15 cellular contexts compared by ENCODE assay signal in the genomic region with DNA sequence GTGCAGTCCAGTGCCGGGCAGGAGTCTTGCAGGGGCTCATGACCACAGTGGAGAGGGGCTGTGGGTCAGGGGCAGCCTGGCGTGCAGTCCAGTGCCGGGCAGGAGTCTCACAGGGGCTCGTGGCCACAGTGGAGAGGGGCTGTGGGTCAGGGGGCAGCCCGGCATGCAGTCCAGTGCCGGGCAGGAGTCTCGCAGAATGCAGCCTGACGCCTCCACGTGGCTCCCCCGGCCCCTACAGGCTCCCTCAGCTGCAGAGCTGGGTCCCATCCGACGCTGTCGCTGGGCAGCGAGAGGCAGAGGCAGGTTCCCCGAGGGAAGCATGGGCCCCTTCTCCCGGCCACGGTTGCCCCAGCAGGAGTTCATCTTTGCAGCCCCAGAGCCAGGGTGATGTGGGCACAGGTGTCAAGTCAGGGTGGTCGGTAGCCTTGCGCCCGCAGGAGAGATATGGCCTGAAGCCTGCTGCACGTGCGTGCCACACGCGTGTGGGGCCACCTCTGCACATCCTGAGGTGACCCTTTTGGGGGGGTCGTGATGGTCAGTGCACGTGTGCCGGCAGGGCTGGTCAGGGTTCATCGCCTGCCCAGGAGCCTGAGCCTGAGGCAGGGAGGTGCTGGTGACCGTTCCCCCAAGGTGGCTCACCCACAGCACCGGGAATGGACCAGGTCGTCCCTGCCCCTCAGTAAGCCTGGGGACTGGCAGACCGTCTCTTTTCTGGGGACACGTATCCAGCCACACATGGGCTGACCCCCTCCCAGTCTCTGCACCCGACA. TPM values are rescaled to one million over a fixed set of nuclear protein-coding genes. Genes with fewer than 3 reads are reported as not detected.
DNase-seq lines count a peak whose midpoint lies in the region; ATAC-seq, FAIRE-seq and TF ChIP-seq lines count a peak whose summit lies in the region.
"Had no signal": no experiment of that assay in that cellular context is flagged by ENCODE, and none has a peak within 500 bp of the region (broad histone marks: within the 10 kb centered on the region; RNA-seq: fewer than 3 reads in every experiment).

No MANE protein-coding gene starts in this region.

- no peak overlapping the region for H3K9ac ChIP-seq in endothelial cell of umbilical vein (replicated peaks; ENCODE audit: extremely low read depth, insufficient read depth, low read length)

- H2AFZ ChIP-seq in endothelial cell of umbilical vein (ENCODE audit: low read depth, low read length): no peak overlapping the region

- H3K4me1 Mint-ChIP-seq in activated CD4-positive, alpha-beta memory T cell treated with anti-CD3 and anti-CD28 coated beads for 36 hours (ENCODE audit: low read depth): peaks cover 13% of the 10 kb centered on the region
- peaks cover 23% of the 10 kb centered on the region for H3K4me1 Mint-ChIP-seq in activated CD4-positive, alpha-beta memory T cell treated with anti-CD3 and anti-CD28 coated beads, Interleukin-2, amount 10 ng/mL, durations not matched to agents 7 days and 5 days

- CTCF ChIA-PET in activated CD4-positive, alpha-beta memory T cell treated with anti-CD3 and anti-CD28 coated beads for 36 hours (lab: Charles Lee): no interaction called here
- CTCF ChIA-PET in activated CD4-positive, alpha-beta memory T cell treated with anti-CD3 and anti-CD28 coated beads, Interleukin-2, amount 10 ng/mL, durations not matched to agents 7 days and 5 days (lab: Charles Lee): no interaction called here
- CTCF ChIA-PET in endothelial cell of umbilical vein (lab: Charles Lee): no interaction called here

- no peak for TF ChIP-seq CTCF in endothelial cell of umbilical vein (IDR thresholded peaks at IDR 0.05; ENCODE audit: extremely low read depth in 1 of 2, insufficient read depth in 1 of 2, low read depth in 1 of 2, low read length in 2 of 2)

- no peaks in the 10 kb centered on the region for H3K9me1 ChIP-seq in endothelial cell of umbilical vein (replicated peaks; ENCODE audit: control insufficient read depth, extremely low read depth, insufficient read depth, low read length)

- intact Hi-C loops in activated CD4-positive, alpha-beta memory T cell treated with anti-CD3 and anti-CD28 coated beads for 36 hours (cut with micrococcal nuclease): no loop called here
- intact Hi-C loops in endothelial cell of umbilical vein (cut with micrococcal nuclease): no loop called here
- intact Hi-C loops in posterior vena cava (cut with DNase I): loop anchor here in 1 of 2 donors (5.0 kb wide), 1 partner anchor 206 kb away; no protein-coding TSS in a partner anchor

- no peaks in the 10 kb centered on the region for H4K20me1 ChIP-seq in endothelial cell of umbilical vein (replicated peaks; ENCODE audit: control insufficient read depth, extremely low read depth, insufficient read depth, low read length)

- dilution Hi-C loops in endothelial cell of umbilical vein (cut with MboI; ENCODE audit: extremely low pct_ligation_motif_present, low sequenced_read_pairs): no loop called here

- POLR2A ChIA-PET in activated CD4-positive, alpha-beta memory T cell treated with anti-CD3 and anti-CD28 coated beads for 36 hours (lab: Charles Lee): no interaction called here
- POLR2A ChIA-PET in activated CD4-positive, alpha-beta memory T cell treated with anti-CD3 and anti-CD28 coated beads, Interleukin-2, amount 10 ng/mL, durations not matched to agents 7 days and 5 days (lab: Charles Lee): no interaction called here
- POLR2A ChIA-PET in endothelial cell of umbilical vein (lab: Charles Lee): no interaction called here

- no peaks in the 10 kb centered on the region for H3K9me3 ChIP-seq in endothelial cell of umbilical vein (replicated peaks; ENCODE audit: control insufficient read depth, insufficient read depth, low read length)
- H3K9me3 ChIP-seq: colonic mucosa, HAP-1, upper lobe of left lung had no signal

- H3K27ac ChIP-seq in endothelial cell of umbilical vein (ENCODE audit: insufficient read depth, low read depth, low read length): no peak overlapping the region
- H3K27ac ChIP-seq: colonic mucosa, upper lobe of left lung had no signal

- no peak overlapping the region for H3K27ac Mint-ChIP-seq in activated CD4-positive, alpha-beta memory T cell treated with anti-CD3 and anti-CD28 coated beads for 36 hours
- H3K27ac Mint-ChIP-seq in activated CD4-positive, alpha-beta memory T cell treated with anti-CD3 and anti-CD28 coated beads, Interleukin-2, amount 10 ng/mL, durations not matched to agents 7 days and 5 days: no peak overlapping the region

- peak; percentile 9 for DNase-seq in activated CD4-positive, alpha-beta memory T cell treated with anti-CD3 and anti-CD28 coated beads for 36 hours
- no peak for DNase-seq in activated CD4-positive, alpha-beta memory T cell treated with anti-CD3 and anti-CD28 coated beads, Interleukin-2, amount 10 ng/mL, durations not matched to agents 7 days and 5 days
- no peak for DNase-seq in endothelial cell of umbilical vein (ENCODE audit: low read depth, low spot score)
- DNase-seq in posterior vena cava (ENCODE audit: low spot score): peak; percentile 62
- DNase-seq in dermis blood vessel endothelial cell: no peak
- DNase-seq: colonic mucosa, COR-L47, NCI-H1694, NCI-H69, RPMI8226 had no signal

- H3K79me2 ChIP-seq in endothelial cell of umbilical vein (ENCODE audit: control insufficient read depth, insufficient read depth, low read length): no peaks in the 10 kb centered on the region

- no peaks in the 10 kb centered on the region for H3K36me3 Mint-ChIP-seq in activated CD4-positive, alpha-beta memory T cell treated with anti-CD3 and anti-CD28 coated beads for 36 hours
- peaks cover 2% of the 10 kb centered on the region for H3K36me3 Mint-ChIP-seq in activated CD4-positive, alpha-beta memory T cell treated with anti-CD3 and anti-CD28 coated beads, Interleukin-2, amount 10 ng/mL, durations not matched to agents 7 days and 5 days (ENCODE audit: low read depth)

- BruUV-seq in endothelial cell of umbilical vein (replicated peaks; lab: Mats Ljungman, UMichigan): no TSS peak

- no peak overlapping the region for H3K4me3 Mint-ChIP-seq in activated CD4-positive, alpha-beta memory T cell treated with anti-CD3 and anti-CD28 coated beads for 36 hours
- no peak overlapping the region for H3K4me3 Mint-ChIP-seq in activated CD4-positive, alpha-beta memory T cell treated with anti-CD3 and anti-CD28 coated beads, Interleukin-2, amount 10 ng/mL, durations not matched to agents 7 days and 5 days

- no peaks in the 10 kb centered on the region for H3K9me3 Mint-ChIP-seq in activated CD4-positive, alpha-beta memory T cell treated with anti-CD3 and anti-CD28 coated beads for 36 hours
- no peaks in the 10 kb centered on the region for H3K9me3 Mint-ChIP-seq in activated CD4-positive, alpha-beta memory T cell treated with anti-CD3 and anti-CD28 coated beads, Interleukin-2, amount 10 ng/mL, durations not matched to agents 7 days and 5 days

- no peak overlapping the region for H3K4me3 ChIP-seq in endothelial cell of umbilical vein (replicated peaks in 1 of 3; ENCODE audit: insufficient read depth in 1 of 3, low read depth in 1 of 3, low read length in 3 of 3)
- H3K4me3 ChIP-seq: colonic mucosa, HAP-1, upper lobe of left lung had no signal

- peak; percentile 25 for TF ChIP-seq POLR2A in endothelial cell of umbilical vein (IDR thresholded peaks at IDR 0.05; ENCODE audit: low read depth, low read length)

- H3K27me3 Mint-ChIP-seq in activated CD4-positive, alpha-beta memory T cell treated with anti-CD3 and anti-CD28 coated beads for 36 hours: peaks cover 5% of the 10 kb centered on the region
- H3K27me3 Mint-ChIP-seq in activated CD4-positive, alpha-beta memory T cell treated with anti-CD3 and anti-CD28 coated beads, Interleukin-2, amount 10 ng/mL, durations not matched to agents 7 days and 5 days: peaks cover 17% of the 10 kb centered on the region

- FAIRE-seq in endothelial cell of umbilical vein (lab: Jason Lieb, UNC): no peak
- FAIRE-seq: A204.1 had no signal

- H3K36me3 ChIP-seq in endothelial cell of umbilical vein (ENCODE audit: control insufficient read depth in 2 of 2, extremely low read depth in 1 of 2, insufficient read depth in 2 of 2, low read length in 2 of 2): peaks cover 0 to 8% of the 10 kb centered on the region in 2 experiments
- H3K36me3 ChIP-seq: colonic mucosa had no signal

- no peaks in the 10 kb centered on the region for H3K4me1 ChIP-seq in endothelial cell of umbilical vein (ENCODE audit: control insufficient read depth, extremely low read depth, insufficient read depth, low read length)
- H3K4me1 ChIP-seq: HAP-1 had no signal

- no peak for ATAC-seq in activated CD4-positive, CD25-positive, alpha-beta regulatory T cell treated with anti-CD3 and anti-CD28 coated beads, Interleukin-2, amount 50 U/mL, for 24 hours

- H3K27me3 ChIP-seq in endothelial cell of umbilical vein (ENCODE audit: control insufficient read depth in 2 of 2, insufficient read depth in 2 of 2, low read length in 2 of 2): peaks cover 3 to 8% of the 10 kb centered on the region in 2 experiments

- H3K4me2 ChIP-seq in endothelial cell of umbilical vein (ENCODE audit: insufficient read depth, low read length): no peak overlapping the region

RNA-seq across cellular contexts. Expression of a gene that starts 2.9 kb away (rescaled TPM):
- total RNA-seq in activated CD4-positive, alpha-beta memory T cell treated with anti-CD3 and anti-CD28 coated beads for 36 hours: not detected
- not detected for total RNA-seq in activated CD4-positive, alpha-beta memory T cell treated with anti-CD3 and anti-CD28 coated beads, Interleukin-2, amount 10 ng/mL, durations not matched to agents 7 days and 5 days
- not detected in 2 replicates for total RNA-seq in endothelial cell of umbilical vein
- not detected in 2 replicates for polyA plus RNA-seq in endothelial cell of umbilical vein
- polyA plus RNA-seq in endothelial cell of umbilical vein (2011; cell fraction: cytosol; rRNA removed): not detected in 2 replicates
- polyA plus RNA-seq in endothelial cell of umbilical vein (2011; cell fraction: nucleus; rRNA removed): not detected in 2 replicates
- polyA plus RNA-seq in endothelial cell of umbilical vein (2012): not detected in 2 replicates
- not detected in 2 replicates for polyA minus RNA-seq in endothelial cell of umbilical vein
- not detected for polyA minus RNA-seq in endothelial cell of umbilical vein (2011; cell fraction: cytosol; rRNA and poly(A)+ RNA removed)
- polyA minus RNA-seq in endothelial cell of umbilical vein (2011; cell fraction: nucleus; rRNA and poly(A)+ RNA removed): not detected in 2 replicates
- not detected for total RNA-seq in posterior vena cava
- not detected in 2 replicates for total RNA-seq in dermis blood vessel endothelial cell
- total RNA-seq: colonic mucosa, osteocyte, upper lobe of left lung had no signal

RNA-seq across cellular contexts. Expression of a gene that starts 7.5 kb away (rescaled TPM):
- total RNA-seq in activated CD4-positive, alpha-beta memory T cell treated with anti-CD3 and anti-CD28 coated beads for 36 hours: 10 to 100 TPM; 74.3 to 75.0 TPM
- 100 to 1,000 TPM; 113 to 117 TPM for total RNA-seq in activated CD4-positive, alpha-beta memory T cell treated with anti-CD3 and anti-CD28 coated beads, Interleukin-2, amount 10 ng/mL, durations not matched to agents 7 days and 5 days
- total RNA-seq in endothelial cell of umbilical vein: 42.4 and 48.1 TPM in 2 replicates
- polyA plus RNA-seq in endothelial cell of umbilical vein: 31.6 and 37.9 TPM in 2 replicates
- 6.3 and 10.3 TPM in 2 replicates for polyA plus RNA-seq in endothelial cell of umbilical vein (2011; cell fraction: cytosol; rRNA removed)
- 302 and 379 TPM in 2 replicates for polyA plus RNA-seq in endothelial cell of umbilical vein (2011; cell fraction: nucleus; rRNA removed)
- 14.3 and 31.3 TPM in 2 replicates for polyA plus RNA-seq in endothelial cell of umbilical vein (2012)
- 12.9 and 13.3 TPM in 2 replicates for polyA minus RNA-seq in endothelial cell of umbilical vein
- 0.61 TPM for polyA minus RNA-seq in endothelial cell of umbilical vein (2011; cell fraction: cytosol; rRNA and poly(A)+ RNA removed)
- 19.8 and 36.7 TPM in 2 replicates for polyA minus RNA-seq in endothelial cell of umbilical vein (2011; cell fraction: nucleus; rRNA and poly(A)+ RNA removed)
- 10 to 100 TPM; 18.8 to 20.7 TPM for total RNA-seq in posterior vena cava
- total RNA-seq in dermis blood vessel endothelial cell: 15.1 and 28.4 TPM in 2 replicates

RNA-seq across cellular contexts. Expression of a gene that starts 11.2 kb away (rescaled TPM):
- total RNA-seq in activated CD4-positive, alpha-beta memory T cell treated with anti-CD3 and anti-CD28 coated beads for 36 hours: 100 to 1,000 TPM; 525 to 561 TPM
- 1,000 to 10,000 TPM; 1,637 to 1,643 TPM for total RNA-seq in activated CD4-positive, alpha-beta memory T cell treated with anti-CD3 and anti-CD28 coated beads, Interleukin-2, amount 10 ng/mL, durations not matched to agents 7 days and 5 days
- total RNA-seq in endothelial cell of umbilical vein (219 and 263 TPM in 2 replicates), posterior vena cava (100 to 1,000 TPM; 647 to 724 TPM), dermis blood vessel endothelial cell (69.8 and 135 TPM in 2 replicates)
- polyA plus RNA-seq in endothelial cell of umbilical vein: 1,135 and 1,428 TPM in 2 replicates
- polyA plus RNA-seq in endothelial cell of umbilical vein (2011; cell fraction: cytosol; rRNA removed): 681 and 696 TPM in 2 replicates
- polyA plus RNA-seq in endothelial cell of umbilical vein (2011; cell fraction: nucleus; rRNA removed): 144 and 187 TPM in 2 replicates
- polyA plus RNA-seq in endothelial cell of umbilical vein (2012): 576 and 617 TPM in 2 replicates
- 371 and 437 TPM in 2 replicates for polyA minus RNA-seq in endothelial cell of umbilical vein
- polyA minus RNA-seq in endothelial cell of umbilical vein (2011; cell fraction: cytosol; rRNA and poly(A)+ RNA removed): 132 TPM
- polyA minus RNA-seq in endothelial cell of umbilical vein (2011; cell fraction: nucleus; rRNA and poly(A)+ RNA removed): 35.2 and 49.4 TPM in 2 replicates

RNA-seq across cellular contexts. Expression of a gene that starts 17.4 kb away (rescaled TPM):
- 100 to 1,000 TPM; 195 to 200 TPM for total RNA-seq in activated CD4-positive, alpha-beta memory T cell treated with anti-CD3 and anti-CD28 coated beads for 36 hours
- total RNA-seq in activated CD4-positive, alpha-beta memory T cell treated with anti-CD3 and anti-CD28 coated beads, Interleukin-2, amount 10 ng/mL, durations not matched to agents 7 days and 5 days: 1,000 to 10,000 TPM; 1,010 to 1,055 TPM
- total RNA-seq in endothelial cell of umbilical vein (4.0 and 11.5 TPM in 2 replicates), posterior vena cava (100 to 1,000 TPM; 205 to 275 TPM), dermis blood vessel endothelial cell (0.37 and 3.4 TPM in 2 replicates)
- polyA plus RNA-seq in endothelial cell of umbilical vein: 24.6 and 34.1 TPM in 2 replicates
- 16.0 and 16.3 TPM in 2 replicates for polyA plus RNA-seq in endothelial cell of umbilical vein (2011; cell fraction: cytosol; rRNA removed)
- 3.6 and 5.7 TPM in 2 replicates for polyA plus RNA-seq in endothelial cell of umbilical vein (2011; cell fraction: nucleus; rRNA removed)
- polyA plus RNA-seq in endothelial cell of umbilical vein (2012): 4.2 and 10.0 TPM in 2 replicates
- polyA minus RNA-seq in endothelial cell of umbilical vein: 29.1 and 50.9 TPM in 2 replicates
- polyA minus RNA-seq in endothelial cell of umbilical vein (2011; cell fraction: cytosol; rRNA and poly(A)+ RNA removed): 128 TPM
- 0.72 and 3.4 TPM in 2 replicates for polyA minus RNA-seq in endothelial cell of umbilical vein (2011; cell fraction: nucleus; rRNA and poly(A)+ RNA removed)

RNA-seq across cellular contexts. Expression of a gene that starts 18.2 kb away (rescaled TPM):
- total RNA-seq in activated CD4-positive, alpha-beta memory T cell treated with anti-CD3 and anti-CD28 coated beads for 36 hours: 1 to 10 TPM in 1 of 2 experiments, under 1 TPM in 1; 0.99 to 1.2 TPM
- 1 to 10 TPM; 2.5 TPM for total RNA-seq in activated CD4-positive, alpha-beta memory T cell treated with anti-CD3 and anti-CD28 coated beads, Interleukin-2, amount 10 ng/mL, durations not matched to agents 7 days and 5 days
- total RNA-seq in endothelial cell of umbilical vein (not detected in 2 replicates), posterior vena cava (under 1 TPM; 0.38 to 0.42 TPM), dermis blood vessel endothelial cell (not detected in 2 replicates)
- polyA plus RNA-seq in endothelial cell of umbilical vein: not detected in 2 replicates
- not detected in 2 replicates for polyA plus RNA-seq in endothelial cell of umbilical vein (2011; cell fraction: cytosol; rRNA removed)
- not detected in 2 replicates for polyA plus RNA-seq in endothelial cell of umbilical vein (2011; cell fraction: nucleus; rRNA removed)
- not detected in 2 replicates for polyA plus RNA-seq in endothelial cell of umbilical vein (2012)
- polyA minus RNA-seq in endothelial cell of umbilical vein: not detected in 2 replicates
- polyA minus RNA-seq in endothelial cell of umbilical vein (2011; cell fraction: cytosol; rRNA and poly(A)+ RNA removed): not detected
- not detected in 2 replicates for polyA minus RNA-seq in endothelial cell of umbilical vein (2011; cell fraction: nucleus; rRNA and poly(A)+ RNA removed)
- total RNA-seq: osteocyte had no signal

Comparison
In these comparisons a context has a peak if more than half of its experiments do, and no peak if none do; other contexts are left out.
1. DNase-seq: peak in activated CD4-positive, alpha-beta memory T cell treated with anti-CD3 and anti-CD28 coated beads for 36 hours (single experiment) and posterior vena cava (single experiment); none in activated CD4-positive, alpha-beta memory T cell treated with anti-CD3 and anti-CD28 coated beads, Interleukin-2, amount 10 ng/mL, durations not matched to agents 7 days and 5 days (single experiment), endothelial cell of umbilical vein (single experiment) and dermis blood vessel endothelial cell (single experiment).